Comparison of ENCODE assay signal across 11 cellular contexts in the genomic region with DNA sequence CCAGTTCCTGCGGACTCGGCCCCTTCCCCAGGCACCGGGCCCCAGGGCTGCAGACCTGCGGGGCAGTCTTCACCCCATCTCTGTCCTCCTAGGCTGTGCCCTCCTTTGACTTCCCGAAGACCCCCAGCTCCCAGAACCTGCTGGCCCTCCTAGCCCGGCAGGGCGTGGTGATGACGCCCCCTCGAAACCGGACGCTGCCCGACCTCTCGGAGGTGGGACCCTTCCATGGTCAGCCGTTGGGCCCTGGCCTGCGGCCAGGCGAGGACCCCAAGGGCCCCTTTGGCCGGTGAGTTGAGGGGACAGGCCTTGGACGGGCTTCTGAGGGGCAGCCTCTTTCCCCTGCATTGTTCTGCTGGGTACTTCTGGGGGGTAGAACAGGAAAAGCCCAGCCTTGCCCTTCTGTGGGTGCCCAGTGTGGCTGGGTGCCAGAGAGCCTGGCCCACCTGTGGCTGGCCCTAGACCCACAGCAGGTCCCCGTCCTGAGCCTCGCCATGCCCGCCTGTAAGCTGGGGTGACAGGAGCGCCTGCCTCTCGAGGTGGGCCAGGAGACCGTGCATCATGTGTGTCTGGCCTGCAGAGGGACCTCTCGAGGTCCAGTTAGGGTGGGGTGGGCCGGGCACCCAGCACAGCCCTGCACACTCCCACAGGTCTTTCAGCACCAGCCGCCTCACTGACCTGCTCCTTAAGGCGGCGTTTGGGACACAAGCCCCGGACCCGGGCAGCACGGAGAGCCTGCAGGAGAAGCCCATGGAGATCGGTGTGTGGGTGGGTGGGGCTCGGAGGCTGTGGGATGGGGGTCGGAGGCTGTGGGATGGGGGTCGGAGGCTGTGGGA.
"Had no signal": no experiment of that assay in that cellular context is flagged by ENCODE, and none has a peak within 500 bp of the region (broad histone marks: within the 10 kb centered on the region; RNA-seq: fewer than 3 reads in every experiment).

No MANE protein-coding gene starts in this region.

- H3K4me3 ChIP-seq: body of pancreas, gastrocnemius medialis had no signal

- DNase-seq: activated T-cell treated with anti-CD3 and anti-CD28 coated beads, Interleukin-2, amount 50 U/mL, for 1 hour; effector memory CD4-positive, alpha-beta T cell; gastrocnemius medialis; mammary epithelial cell; stimulated activated CD4-positive, alpha-beta T cell treated with anti-CD3 and anti-CD28 coated beads, Interleukin-2, amount 100 ng/mL, for 48 hours had no signal

- H3K4me3 Mint-ChIP-seq: activated naive CD4-positive, alpha-beta T cell treated with anti-CD3 and anti-CD28 coated beads, Interleukin-2, amount 50 U/mL, for 24 hours; central memory CD8-positive, alpha-beta T cell; naive thymus-derived CD4-positive, alpha-beta T cell had no signal

- H3K27ac Mint-ChIP-seq: activated naive CD4-positive, alpha-beta T cell treated with anti-CD3 and anti-CD28 coated beads, Interleukin-2, amount 50 U/mL, for 24 hours; progenitor cell of endocrine pancreas had no signal

- H3K9me3 ChIP-seq: body of pancreas, gastrocnemius medialis had no signal

- H3K27me3 ChIP-seq: body of pancreas, gastrocnemius medialis had no signal

- H3K27me3 Mint-ChIP-seq: activated naive CD4-positive, alpha-beta T cell treated with anti-CD3 and anti-CD28 coated beads, Interleukin-2, amount 50 U/mL, for 24 hours; central memory CD8-positive, alpha-beta T cell; naive thymus-derived CD4-positive, alpha-beta T cell; progenitor cell of endocrine pancreas had no signal

- H3K9me3 Mint-ChIP-seq: activated naive CD4-positive, alpha-beta T cell treated with anti-CD3 and anti-CD28 coated beads, Interleukin-2, amount 50 U/mL, for 24 hours; central memory CD8-positive, alpha-beta T cell; naive thymus-derived CD4-positive, alpha-beta T cell had no signal

- H3K4me1 Mint-ChIP-seq: activated naive CD4-positive, alpha-beta T cell treated with anti-CD3 and anti-CD28 coated beads, Interleukin-2, amount 50 U/mL, for 24 hours; central memory CD8-positive, alpha-beta T cell; naive thymus-derived CD4-positive, alpha-beta T cell had no signal

- ATAC-seq: body of pancreas; gastrocnemius medialis; naive thymus-derived CD4-positive, alpha-beta T cell; stimulated activated naive CD8-positive, alpha-beta T cell treated with anti-CD3 and anti-CD28 coated beads, Interleukin-15, Interleukin-2, amounts not matched to agents 100 U/mL and 50 U/mL, for 24 hours had no signal

- H3K27ac ChIP-seq: body of pancreas, gastrocnemius medialis had no signal

- H3K36me3 Mint-ChIP-seq: activated naive CD4-positive, alpha-beta T cell treated with anti-CD3 and anti-CD28 coated beads, Interleukin-2, amount 50 U/mL, for 24 hours had no signal
